ENCODE assay signal across 8 cellular contexts in the genomic region with DNA sequence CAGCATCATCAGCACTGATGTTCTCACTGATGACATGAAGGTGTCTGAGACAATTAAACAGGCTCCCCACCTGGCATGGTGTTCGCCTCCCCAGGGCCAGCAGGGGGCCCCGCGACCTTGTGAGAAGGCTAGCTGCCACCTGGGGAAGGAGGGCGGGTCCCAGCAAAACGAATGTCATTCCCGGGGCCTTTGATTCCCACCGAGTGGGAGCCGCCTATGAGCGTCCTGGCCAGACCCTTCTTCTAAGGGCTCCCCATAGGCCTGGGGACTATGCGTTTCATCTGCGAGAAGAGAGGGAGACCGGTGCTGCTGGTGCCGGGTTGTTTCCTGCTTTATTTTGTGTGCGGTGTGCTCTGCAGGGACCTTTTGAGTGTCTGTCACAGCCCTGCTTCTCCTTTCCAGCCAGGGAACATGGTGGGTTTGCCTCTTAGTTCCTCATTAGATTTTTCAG. TPM values are rescaled to one million over a fixed set of nuclear protein-coding genes. Genes with fewer than 3 reads are reported as not detected.
DNase-seq lines count a peak whose midpoint lies in the region; ATAC-seq and TF ChIP-seq lines count a peak whose summit lies in the region.

No MANE protein-coding gene starts in this region.

- no peak overlapping the region for H3K56ac ChIP-seq in IMR-90 (ENCODE audit: extremely low read depth, insufficient read depth, low read length)

- H3K18ac ChIP-seq in IMR-90 (ENCODE audit: low read depth, low read length) = no peak overlapping the region

- POLR2A ChIA-PET in IMR-90 (lab: Charles Lee; ENCODE audit: unreplicated experiment) = no interaction called here
- POLR2A ChIA-PET in activated naive CD8-positive, alpha-beta T cell treated with anti-CD3 and anti-CD28 coated beads, Interleukin-2, amount 10 ng/mL, durations not matched to agents 7 days and 5 days (lab: Charles Lee) = no interaction called here

- no peaks in the 10 kb centered on the region for H3K36me3 ChIP-seq in DND-41 (ENCODE audit: insufficient read depth, low read length)
- H3K36me3 ChIP-seq in IMR-90 (ENCODE audit: control insufficient read depth, insufficient read depth, low read length) = no peaks in the 10 kb centered on the region

- H3K4me3 ChIP-seq in DND-41 (ENCODE audit: low read depth in 1 of 2, low read length in 2 of 2) (no peak overlapping the region), IMR-90 (ENCODE audit: insufficient read depth, low read depth, low read length) (no peak overlapping the region)

- no peaks in the 10 kb centered on the region for H3K9me1 ChIP-seq in IMR-90 (ENCODE audit: insufficient read depth, low read length)

- peaks cover 15% of the 10 kb centered on the region for H3K27me3 Mint-ChIP-seq in activated naive CD8-positive, alpha-beta T cell treated with anti-CD3 and anti-CD28 coated beads, Interleukin-2, amount 10 ng/mL, durations not matched to agents 7 days and 5 days

- H3K9me3 Mint-ChIP-seq in activated naive CD8-positive, alpha-beta T cell treated with anti-CD3 and anti-CD28 coated beads, Interleukin-2, amount 10 ng/mL, durations not matched to agents 7 days and 5 days = no peaks in the 10 kb centered on the region

- DNase-seq in DND-41 (peak; percentile 55), IMR-90 (peak; percentile 4), SKM-1 (lab: John Stamatoyannopoulos, UW; ENCODE audit: unreplicated experiment) (peak; percentile 50), iPS-NIHi7 (ENCODE audit: extremely low spot score) (peak; percentile 88), midbrain (lab: John Stamatoyannopoulos, UW) (no peak)
- peak; percentile 68 for DNase-seq in activated naive CD8-positive, alpha-beta T cell treated with anti-CD3 and anti-CD28 coated beads, Interleukin-2, amount 10 ng/mL, durations not matched to agents 7 days and 5 days
- DNase-seq in stimulated activated CD4-positive, alpha-beta T cell treated with anti-CD3 and anti-CD28 coated beads, Interleukin-4, amount 100 ng/mL, for 1 hour = peak; percentile 61

- H2BK120ac ChIP-seq in IMR-90 (ENCODE audit: low read depth, low read length) = no peak overlapping the region

- H3K79me2 ChIP-seq in DND-41 (ENCODE audit: insufficient read depth, low read length) = no peaks in the 10 kb centered on the region

- H3K27ac Mint-ChIP-seq in activated naive CD8-positive, alpha-beta T cell treated with anti-CD3 and anti-CD28 coated beads, Interleukin-2, amount 10 ng/mL, durations not matched to agents 7 days and 5 days = no peak overlapping the region

- H2BK15ac ChIP-seq in IMR-90 (ENCODE audit: low read depth, low read length) = no peak overlapping the region

- no peak overlapping the region for H4K5ac ChIP-seq in IMR-90 (ENCODE audit: low read depth, low read length)

- ATAC-seq in DND-41 (ENCODE audit: insufficient read depth, low read depth) (peak; percentile 93), GM21528 (IDR thresholded peaks at IDR 0.05; ENCODE audit: low FRiP score, unreplicated experiment) (peak; percentile 74), IMR-90 (ENCODE audit: low read depth) (peak; percentile 51; the same call in 1 of the 2 replicates)
- ATAC-seq in activated naive CD8-positive, alpha-beta T cell treated with anti-CD3 and anti-CD28 coated beads, Interleukin-2, amount 10 ng/mL, durations not matched to agents 7 days and 5 days (ENCODE audit: low read depth) = peak; percentile 84

- no peak overlapping the region for H2BK20ac ChIP-seq in IMR-90 (ENCODE audit: low read depth, low read length)

- CTCF ChIA-PET in IMR-90 (lab: Yijun Ruan, JAX) = no interaction called here

- H3K36me3 Mint-ChIP-seq in activated naive CD8-positive, alpha-beta T cell treated with anti-CD3 and anti-CD28 coated beads, Interleukin-2, amount 10 ng/mL, durations not matched to agents 7 days and 5 days = no peaks in the 10 kb centered on the region

- no TSS peak for BruUV-seq in IMR-90 (replicated peaks; lab: Mats Ljungman, UMichigan)

- no peaks in the 10 kb centered on the region for H3K79me1 ChIP-seq in IMR-90 (ENCODE audit: low read depth in 1 of 2, low read length in 2 of 2)

- TF ChIP-seq POLR2A in IMR-90 (IDR thresholded peaks at IDR 0.05; ENCODE audit: low read depth, low read length) = no peak

- WGBS in IMR-90 (ENCODE audit: extremely low coverage in 2 of 2, insufficient read length in 1 of 2), 2 experiments = 17% methylated on average over 2 of the region's 14 CpGs; no CpG with 5 or more reads in 1 of the 2 experiments

- H2AFZ ChIP-seq in DND-41 (ENCODE audit: low read depth, low read length) = no peak overlapping the region
- H2AFZ ChIP-seq in IMR-90 (replicated peaks; ENCODE audit: low read length, poor library complexity) = peak overlapping the region; percentile 21

- H2AK9ac ChIP-seq in IMR-90 (replicated peaks; ENCODE audit: low read depth, low read length, poor library complexity) = no peak overlapping the region

- TF ChIP-seq CTCF in DND-41 (IDR thresholded peaks at IDR 0.05; ENCODE audit: borderline replicate concordance, extremely low read depth, low read length, poor library complexity, severe bottlenecking) = peak; percentile 77
- peak; percentile 46 for TF ChIP-seq CTCF in IMR-90 (conservative IDR thresholded peaks at IDR 0.05; ENCODE audit: low read depth, low read length)

- H3K23ac ChIP-seq in IMR-90 (ENCODE audit: low read depth, low read length) = no peak overlapping the region

- H3K27ac ChIP-seq in DND-41 (ENCODE audit: low read length) = no peak overlapping the region
- H3K27ac ChIP-seq in IMR-90 (ENCODE audit: insufficient read depth, low read length) = no peak overlapping the region

- dilution Hi-C loops in IMR-90 (cut with HindIII; ENCODE audit: low sequenced_read_pairs, unreplicated experiment) = no loop called here

- H4K20me1 ChIP-seq in DND-41 (ENCODE audit: insufficient read depth, low read length) (0 out of 2 replicates have a peak, but pooled peaks cover 4% of the 10 kb centered on the region), IMR-90 (ENCODE audit: insufficient read depth, low read length) (no peaks in the 10 kb centered on the region; the same call in 1 of the 2 replicates)

- no peaks in the 10 kb centered on the region for H3K4me1 ChIP-seq in DND-41 (ENCODE audit: insufficient read depth, low read length)
- H3K4me1 ChIP-seq in IMR-90 (ENCODE audit: control insufficient read depth, insufficient read depth, low read length) = no peaks in the 10 kb centered on the region

- H2AK5ac ChIP-seq in IMR-90 (ENCODE audit: low read depth, low read length) = no peak overlapping the region

- no peak overlapping the region for H2BK5ac ChIP-seq in IMR-90 (ENCODE audit: low read depth, low read length, poor library complexity, severe bottlenecking)

- H3K4me2 ChIP-seq in DND-41 (ENCODE audit: insufficient read depth, low read length) (no peak overlapping the region), IMR-90 (ENCODE audit: low read depth, low read length) (no peak overlapping the region; the same call in 1 of the 2 replicates)

- H3K27me3 ChIP-seq in DND-41 (ENCODE audit: insufficient read depth, low read length, poor library complexity) = peaks cover 35% of the 10 kb centered on the region
- H3K27me3 ChIP-seq in IMR-90 (ENCODE audit: control insufficient read depth, insufficient read depth, low read length) = peaks cover 29% of the 10 kb centered on the region

- in situ Hi-C loops in IMR-90 (cut with MboI; ENCODE audit: low sequenced_read_pairs) = no loop called here

- no peak overlapping the region for H4K8ac ChIP-seq in IMR-90 (ENCODE audit: low read depth in 2 of 2, low read length in 2 of 2)

- intact Hi-C loops in IMR-90 (cut with micrococcal nuclease) = loop anchor here (1.0 kb wide), 2 partner anchors 161 to 221 kb away; no protein-coding TSS in a partner anchor

- no peaks in the 10 kb centered on the region for H3K9me3 ChIP-seq in DND-41 (ENCODE audit: insufficient read depth, low read length, severe bottlenecking)
- no peaks in the 10 kb centered on the region for H3K9me3 ChIP-seq in IMR-90 (ENCODE audit: control insufficient read depth, insufficient read depth, low read length)

- H3K9ac ChIP-seq in DND-41 (ENCODE audit: low read depth, low read length) = no peak overlapping the region
- no peak overlapping the region for H3K9ac ChIP-seq in IMR-90 (ENCODE audit: low read depth, low read length)

- no peak overlapping the region for H3K4ac ChIP-seq in IMR-90 (ENCODE audit: low read depth, low read length)

- H3K14ac ChIP-seq in IMR-90 (replicated peaks; ENCODE audit: low read depth, low read length) = no peak overlapping the region

- peaks cover 3% of the 10 kb centered on the region for H3K4me1 Mint-ChIP-seq in activated naive CD8-positive, alpha-beta T cell treated with anti-CD3 and anti-CD28 coated beads, Interleukin-2, amount 10 ng/mL, durations not matched to agents 7 days and 5 days

- TF ChIP-seq RAD21 in IMR-90 (IDR thresholded peaks at IDR 0.05; ENCODE audit: low read length) = peak; percentile 63

- no peak overlapping the region for H4K91ac ChIP-seq in IMR-90 (ENCODE audit: insufficient read depth, low read depth, low read length)

- H3K4me3 Mint-ChIP-seq in activated naive CD8-positive, alpha-beta T cell treated with anti-CD3 and anti-CD28 coated beads, Interleukin-2, amount 10 ng/mL, durations not matched to agents 7 days and 5 days = peak overlapping the region; percentile 61

TF ChIP-seq in IMR-90, 13 proteins besides CTCF, POLR2A, EP300 and RAD21:
- TF ChIP-seq SMC3 (IDR thresholded peaks at IDR 0.05; ENCODE audit: low read depth, low read length) = peak; percentile 60
- TF ChIP-seq CEBPB (IDR thresholded peaks at IDR 0.05; ENCODE audit: low read depth, low read length) = no peak

RNA-seq across cellular contexts. Expression of gene MINDY4B, which starts 20.5 kb away (rescaled TPM):
- total RNA-seq in IMR-90 (2012; rRNA removed) = not detected in 2 replicates
- not detected in 2 replicates for polyA plus RNA-seq in IMR-90 (2012; rRNA removed)
- not detected in 2 replicates for polyA plus RNA-seq in IMR-90 (2012; cell fraction: cytosol; rRNA removed)
- polyA plus RNA-seq in IMR-90 (2012; cell fraction: nucleus; rRNA removed; ENCODE audit: low replicate concordance) = not detected in 2 replicates
- total RNA-seq in activated naive CD8-positive, alpha-beta T cell treated with anti-CD3 and anti-CD28 coated beads, Interleukin-2, amount 10 ng/mL, durations not matched to agents 7 days and 5 days = not detected

RNA-seq across cellular contexts. Expression of gene CLRN1, which starts 46.8 kb away (rescaled TPM):
- total RNA-seq in IMR-90 (2012; rRNA removed) = not detected in 2 replicates
- polyA plus RNA-seq in IMR-90 (2012; rRNA removed) = not detected in 2 replicates
- not detected in 2 replicates for polyA plus RNA-seq in IMR-90 (2012; cell fraction: cytosol; rRNA removed)
- polyA plus RNA-seq in IMR-90 (2012; cell fraction: nucleus; rRNA removed; ENCODE audit: low replicate concordance) = not detected in 2 replicates
- not detected for total RNA-seq in activated naive CD8-positive, alpha-beta T cell treated with anti-CD3 and anti-CD28 coated beads, Interleukin-2, amount 10 ng/mL, durations not matched to agents 7 days and 5 days
